In genomic region chr9:105309531-105309931, GRCh38 we compare ENCODE assay signal across 19 cellular contexts.
DNase-seq lines count a peak whose midpoint lies in the region; ATAC-seq, FAIRE-seq and TF ChIP-seq lines count a peak whose summit lies in the region.
"Had no signal": no experiment of that assay in that cellular context is flagged by ENCODE, and none has a peak within 500 bp of the region (broad histone marks: within the 10 kb centered on the region; RNA-seq: fewer than 3 reads in every experiment).

No MANE protein-coding gene starts in this region.

- no peak for TF ChIP-seq POLR2A in K562 (conservative IDR thresholded peaks at IDR 0.05)

- H3K27ac Mint-ChIP-seq in endodermal cell: no peak overlapping the region
- H3K27ac Mint-ChIP-seq: activated naive CD8-positive, alpha-beta T cell; activated T-cell treated with anti-CD3 and anti-CD28 coated beads, Interleukin-2, amount 50 U/mL, for 24 hours; mesothelial cell of epicardium had no signal

- no TSS peak for BruUV-seq in K562 (replicated peaks; lab: Mats Ljungman, UMichigan)

- WGBS in K562 (ENCODE audit: insufficient coverage, low coverage, missing lambda C conversion rate): 2% methylated on average over 3 of the region's 3 CpGs
- 95 to 96% methylated on average over 3 of the region's 3 CpGs for WGBS in endodermal cell (ENCODE audit: insufficient coverage in 1 of 2, insufficient read length in 1 of 2), 2 experiments

- peaks cover 63% of the 10 kb centered on the region for H3K79me2 ChIP-seq in Loucy (ENCODE audit: insufficient read depth, low read length)
- H3K79me2 ChIP-seq in K562 (ENCODE audit: control insufficient read depth, insufficient read depth, low read length): no peaks in the 10 kb centered on the region

- H3K36me3 ChIP-seq in BLaER1 treated with 17β-estradiol and CSF1 and Interleukin-3, amounts not matched to agents 10 nM and 100 nM: peaks cover 0 to 10% (median 0%) of the 10 kb centered on the region in 11 experiments; a peak in 5 of 22 replicates
- peaks cover 22% of the 10 kb centered on the region for H3K36me3 ChIP-seq in Loucy (ENCODE audit: insufficient read depth, low read length)
- H3K36me3 ChIP-seq in K562 (ENCODE audit: control insufficient read depth, insufficient read depth, low read length): no peaks in the 10 kb centered on the region
- H3K36me3 ChIP-seq in endodermal cell (ENCODE audit: control insufficient read depth, insufficient read depth, low read length): peaks cover 9% of the 10 kb centered on the region
- H3K36me3 ChIP-seq: ovary, thyroid gland had no signal

- no peak for TF ChIP-seq RAD21 in K562 (CRISPR knock-in tag; conservative IDR thresholded peaks at IDR 0.05 in 1 of 2, IDR thresholded peaks at IDR 0.05 in 1 of 2)

- FAIRE-seq in K562 (lab: Jason Lieb, UNC): no peak
- FAIRE-seq: TTC549 had no signal

- no peak overlapping the region for H3K9ac ChIP-seq in BLaER1 treated with 17β-estradiol and CSF1 and Interleukin-3, amounts not matched to agents 10 nM and 100 nM
- H3K9ac ChIP-seq in Loucy (ENCODE audit: low read depth, low read length, poor library complexity, severe bottlenecking) (peak overlapping the region; percentile 63), K562 (ENCODE audit: insufficient read depth in 1 of 2, low read depth in 2 of 2, low read length in 2 of 2) (no peak overlapping the region), endodermal cell (ENCODE audit: extremely low read depth, low read length, poor library complexity, severe bottlenecking) (no peak overlapping the region)

- no peaks in the 10 kb centered on the region for H3K9me3 Mint-ChIP-seq in endodermal cell
- H3K9me3 Mint-ChIP-seq: activated T-cell treated with anti-CD3 and anti-CD28 coated beads, Interleukin-2, amount 50 U/mL, for 24 hours; mesothelial cell of epicardium had no signal

- peaks cover 2% of the 10 kb centered on the region for H3K36me3 Mint-ChIP-seq in endodermal cell (ENCODE audit: low read depth)
- H3K36me3 Mint-ChIP-seq: mesothelial cell of epicardium had no signal

- no peaks in the 10 kb centered on the region for H4K20me1 ChIP-seq in BLaER1 treated with 17β-estradiol and CSF1 and Interleukin-3, amounts not matched to agents 10 nM and 100 nM
- H4K20me1 ChIP-seq in Loucy (ENCODE audit: insufficient read depth, low read length, poor library complexity, severe bottlenecking): no peaks in the 10 kb centered on the region
- H4K20me1 ChIP-seq in K562 (replicated peaks; ENCODE audit: control insufficient read depth, insufficient read depth, low read length): no peaks in the 10 kb centered on the region

- H3K9me2 ChIP-seq in Loucy (replicated peaks; ENCODE audit: low read depth, low read length): no peaks in the 10 kb centered on the region

- POLR2A ChIA-PET in K562 (lab: Yijun Ruan, JAX): interaction anchor here (0.8 kb wide), 1 partner anchor 11 kb away, joined by 3 read pairs; no protein-coding TSS in a partner anchor

- TF ChIP-seq EP300 in K562 (IDR thresholded peaks at IDR 0.05; ENCODE audit: low read length): no peak

- H3K4me3 ChIP-seq in BLaER1 treated with 17β-estradiol and CSF1 and Interleukin-3, amounts not matched to agents 10 nM and 100 nM: no peak overlapping the region
- H3K4me3 ChIP-seq in Loucy (ENCODE audit: low read length, poor library complexity, severe bottlenecking) (peak overlapping the region; percentile 64), K562 (no peak overlapping the region), endodermal cell (ENCODE audit: low read length) (no peak overlapping the region)
- H3K4me3 ChIP-seq: ovary, SK-N-MC, skin epidermis, thyroid gland had no signal

- peak overlapping the region in 9 of 11 experiments; percentile 6 to 70 (median 39); a peak in 14 of 22 replicates for H3K4me2 ChIP-seq in BLaER1 treated with 17β-estradiol and CSF1 and Interleukin-3, amounts not matched to agents 10 nM and 100 nM
- H3K4me2 ChIP-seq in Loucy (ENCODE audit: low read depth, low read length, poor library complexity, severe bottlenecking): peak overlapping the region; percentile 85
- H3K4me2 ChIP-seq in K562 (ENCODE audit: insufficient read depth, low read length): no peak overlapping the region

- intact Hi-C loops in K562 (cut with micrococcal nuclease): no loop called here

- no peak overlapping the region for H2AFZ ChIP-seq in Loucy (ENCODE audit: low read length)
- no peak overlapping the region for H2AFZ ChIP-seq in K562 (ENCODE audit: low read depth, low read length)

- ATAC-seq in K562 (no peak), GM19397 (IDR thresholded peaks at IDR 0.05; ENCODE audit: unreplicated experiment) (no peak)

- peaks cover 17% of the 10 kb centered on the region for H3F3A ChIP-seq in Loucy (ENCODE audit: low read depth)

- H3K4me3 Mint-ChIP-seq in endodermal cell: no peak overlapping the region
- H3K4me3 Mint-ChIP-seq: activated naive CD8-positive, alpha-beta T cell; activated T-cell treated with anti-CD3 and anti-CD28 coated beads, Interleukin-2, amount 50 U/mL, for 24 hours; mesothelial cell of epicardium had no signal

- no peaks in the 10 kb centered on the region for H3K9me1 ChIP-seq in K562 (ENCODE audit: control insufficient read depth, insufficient read depth, low read length)

- H3K4me1 ChIP-seq in BLaER1 treated with 17β-estradiol and CSF1 and Interleukin-3, amounts not matched to agents 10 nM and 100 nM: peaks cover 13 to 42% (median 32%) of the 10 kb centered on the region in 10 experiments
- peaks cover 84% of the 10 kb centered on the region for H3K4me1 ChIP-seq in Loucy (ENCODE audit: insufficient read depth, low read length, poor library complexity, severe bottlenecking)
- H3K4me1 ChIP-seq in K562 (replicated peaks in 1 of 2; ENCODE audit: control insufficient read depth in 2 of 2, insufficient read depth in 2 of 2, low read length in 2 of 2): no peaks in the 10 kb centered on the region
- H3K4me1 ChIP-seq in endodermal cell (ENCODE audit: control insufficient read depth, insufficient read depth, low read length): peaks cover 10% of the 10 kb centered on the region

- H3K27ac ChIP-seq in BLaER1 treated with 17β-estradiol and CSF1 and Interleukin-3, amounts not matched to agents 10 nM and 100 nM: no peak overlapping the region
- H3K27ac ChIP-seq in K562 (ENCODE audit: extremely low read depth, low read depth, low read length): no peak overlapping the region
- no peak overlapping the region for H3K27ac ChIP-seq in endodermal cell (ENCODE audit: low read depth, low read length)
- H3K27ac ChIP-seq: ovary, SK-N-MC had no signal

- CTCF ChIA-PET in K562 (lab: Yijun Ruan, JAX; ENCODE audit: low intra/inter-chr PET ratio): no interaction called here

- H3K9me3 ChIP-seq in BLaER1 treated with 17β-estradiol and CSF1 and Interleukin-3, amounts not matched to agents 10 nM and 100 nM (replicated peaks in 1 of 11): no peaks in the 10 kb centered on the region
- H3K9me3 ChIP-seq in Loucy (ENCODE audit: insufficient read depth, low read depth, low read length) (no peaks in the 10 kb centered on the region), K562 (replicated peaks; ENCODE audit: control insufficient read depth, insufficient read depth, low read depth, low read length) (no peaks in the 10 kb centered on the region), endodermal cell (ENCODE audit: control insufficient read depth, low read length) (no peaks in the 10 kb centered on the region)
- H3K9me3 ChIP-seq: ovary, thyroid gland had no signal

- peaks cover 59% of the 10 kb centered on the region for H3K4me1 Mint-ChIP-seq in endodermal cell

- no peaks in the 10 kb centered on the region for H3K27me3 ChIP-seq in BLaER1 treated with 17β-estradiol and CSF1 and Interleukin-3, amounts not matched to agents 10 nM and 100 nM
- H3K27me3 ChIP-seq in Loucy (ENCODE audit: insufficient read depth, low read length, poor library complexity, severe bottlenecking): no peaks in the 10 kb centered on the region
- no peaks in the 10 kb centered on the region for H3K27me3 ChIP-seq in K562 (ENCODE audit: control insufficient read depth in 2 of 2, insufficient read depth in 2 of 2, low read length in 2 of 2)
- no peaks in the 10 kb centered on the region for H3K27me3 ChIP-seq in endodermal cell (ENCODE audit: control insufficient read depth, insufficient read depth, low read length, poor library complexity, severe bottlenecking)
- H3K27me3 ChIP-seq: ovary, thyroid gland had no signal

- TF ChIP-seq CTCF in Loucy (conservative IDR thresholded peaks at IDR 0.05; ENCODE audit: low read length) (no peak), K562 (IDR thresholded peaks at IDR 0.05 in 2 of 3, conservative IDR thresholded peaks at IDR 0.05 in 1 of 3; ENCODE audit: insufficient read depth in 2 of 3, low read depth in 1 of 3, low read length in 3 of 3) (no peak), endodermal cell (conservative IDR thresholded peaks at IDR 0.05) (no peak)

- H3K27me3 Mint-ChIP-seq in endodermal cell (ENCODE audit: insufficient read depth): no peaks in the 10 kb centered on the region
- H3K27me3 Mint-ChIP-seq: activated naive CD8-positive, alpha-beta T cell; activated T-cell treated with anti-CD3 and anti-CD28 coated beads, Interleukin-2, amount 50 U/mL, for 24 hours had no signal

- DNase-seq in K562 (ENCODE audit: extremely low read depth in 1 of 4, low spot score in 3 of 4): no peak
- DNase-seq in midbrain (lab: John Stamatoyannopoulos, UW): peak; percentile 77
- DNase-seq in endodermal cell: no peak
- no peak for DNase-seq in SIG-M5 (lab: John Stamatoyannopoulos, UW)
- DNase-seq in NCI-H2196 (lab: John Stamatoyannopoulos, UW; ENCODE audit: unreplicated experiment): no peak
- DNase-seq: activated T-cell treated with anti-CD3 and anti-CD28 coated beads, Interleukin-2, amount 50 U/mL, for 24 hours; DMS79 treated with DMSO at 0.1 percent for 48 hours; GOT3; ovary; stimulated activated CD4-positive, alpha-beta T cell treated with anti-CD3 and anti-CD28 coated beads, Interleukin-4, amount 100 ng/mL, for 4 hours; thyroid gland had no signal

- in situ Hi-C loops in K562 (cut with MboI): no loop called here

TF ChIP-seq in K562, 482 proteins besides CTCF, POLR2A, EP300 and RAD21:
- no peak for TF ChIP-seq JUN (IDR thresholded peaks at IDR 0.05; ENCODE audit: borderline replicate concordance, low read depth, low read length)
- no peak for TF ChIP-seq JUN (CRISPR knock-in tag; IDR thresholded peaks at IDR 0.05; ENCODE audit: borderline replicate concordance)
- TF ChIP-seq ZNF436 (CRISPR knock-in tag; IDR thresholded peaks at IDR 0.05): no peak
- TF ChIP-seq GABPA (tag; conservative IDR thresholded peaks at IDR 0.05; ENCODE audit: low read depth): 0 out of 2 replicates have a peak, but pooled peaks have one; percentile 22
